1 cellular context compared by ENCODE assay signal in genomic region chr11:125429174-125429707, GRCh38.
TF ChIP-seq lines count a peak whose summit lies in the region.

No MANE protein-coding gene starts in this region.

TF ChIP-seq in K562, 482 proteins besides CTCF, POLR2A, EP300 and RAD21 (continued from another document):
- no peak for TF ChIP-seq ZNF766 (CRISPR knock-in tag; conservative IDR thresholded peaks at IDR 0.05)
- TF ChIP-seq, protein P1, sequence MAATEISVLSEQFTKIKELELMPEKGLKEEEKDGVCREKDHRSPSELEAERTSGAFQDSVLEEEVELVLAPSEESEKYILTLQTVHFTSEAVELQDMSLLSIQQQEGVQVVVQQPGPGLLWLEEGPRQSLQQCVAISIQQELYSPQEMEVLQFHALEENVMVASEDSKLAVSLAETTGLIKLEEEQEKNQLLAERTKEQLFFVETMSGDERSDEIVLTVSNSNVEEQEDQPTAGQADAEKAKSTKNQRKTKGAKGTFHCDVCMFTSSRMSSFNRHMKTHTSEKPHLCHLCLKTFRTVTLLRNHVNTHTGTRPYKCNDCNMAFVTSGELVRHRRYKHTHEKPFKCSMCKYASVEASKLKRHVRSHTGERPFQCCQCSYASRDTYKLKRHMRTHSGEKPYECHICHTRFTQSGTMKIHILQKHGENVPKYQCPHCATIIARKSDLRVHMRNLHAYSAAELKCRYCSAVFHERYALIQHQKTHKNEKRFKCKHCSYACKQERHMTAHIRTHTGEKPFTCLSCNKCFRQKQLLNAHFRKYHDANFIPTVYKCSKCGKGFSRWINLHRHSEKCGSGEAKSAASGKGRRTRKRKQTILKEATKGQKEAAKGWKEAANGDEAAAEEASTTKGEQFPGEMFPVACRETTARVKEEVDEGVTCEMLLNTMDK (IDR thresholded peaks at IDR 0.05; ENCODE audit: borderline replicate concordance, insufficient read depth, low read depth, low read length, poor library complexity, severe bottlenecking), result peak; percentile 36
- peak; percentile 17; the same call in 1 of the 2 replicates for TF ChIP-seq JUND (IDR thresholded peaks at IDR 0.05; ENCODE audit: borderline replicate concordance, low read depth, low read length)
- TF ChIP-seq JUND (tag; IDR thresholded peaks at IDR 0.05; ENCODE audit: borderline replicate concordance, low read depth, low read length), result no peak
- TF ChIP-seq RCOR1 (IDR thresholded peaks at IDR 0.05; ENCODE audit: borderline replicate concordance in 1 of 2, low read depth in 2 of 2, low read length in 2 of 2), result peak in 1 of 2 experiments; percentile 39; a peak in 1 of 4 replicates
TF ChIP-seq in K562: peak in this region for 9.
